ENCODE assay signal across 15 cellular contexts in the genomic region with DNA sequence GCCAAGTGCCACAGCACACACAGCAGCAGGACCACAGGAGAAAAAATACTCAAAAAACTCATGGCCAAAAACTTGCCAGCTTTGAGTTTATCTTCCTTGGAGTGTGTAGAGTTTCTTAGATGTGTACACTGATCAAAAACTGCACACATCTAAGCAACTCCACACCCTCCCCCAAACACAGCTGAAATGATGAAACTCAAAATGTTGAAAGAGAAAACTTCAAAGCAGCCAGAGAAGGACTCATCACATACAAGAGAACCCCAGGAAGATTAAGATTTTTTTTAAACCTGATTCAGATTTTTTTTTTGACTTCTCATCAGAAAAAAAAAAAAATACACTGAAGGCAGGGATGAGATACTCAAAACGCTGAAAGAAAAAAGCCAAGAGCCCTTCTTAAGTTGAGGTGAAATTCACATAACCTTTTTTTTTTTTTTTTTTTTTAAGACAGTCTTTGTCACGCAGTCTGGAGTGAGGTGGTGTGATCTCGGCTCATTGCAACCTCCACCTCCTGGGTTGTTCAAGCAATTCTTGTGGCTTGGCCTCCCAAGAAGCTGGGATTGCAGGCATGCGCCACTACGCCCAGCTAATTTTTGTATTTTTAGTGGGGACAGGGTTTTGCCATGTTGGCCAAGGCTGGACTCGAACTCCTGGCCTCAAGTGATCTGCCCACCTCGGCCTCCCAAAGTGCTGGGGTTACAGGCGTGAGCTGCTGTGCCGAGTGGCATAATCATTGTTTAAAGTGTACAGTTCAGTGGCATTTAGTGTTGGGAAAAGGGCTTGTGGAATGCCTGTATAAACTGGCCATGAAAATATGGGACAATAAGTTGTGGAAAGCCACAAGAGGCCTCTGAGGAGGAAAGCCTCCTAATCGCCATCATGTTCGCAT. TPM values are rescaled to one million over a fixed set of nuclear protein-coding genes. Genes with fewer than 3 reads are reported as not detected.
DNase-seq lines count a peak whose midpoint lies in the region; ATAC-seq lines count a peak whose summit lies in the region.
"Had no signal": no experiment of that assay in that cellular context is flagged by ENCODE, and none has a peak within 500 bp of the region (broad histone marks: within the 10 kb centered on the region; RNA-seq: fewer than 3 reads in every experiment).

No MANE protein-coding gene starts in this region.

- H3K27me3 ChIP-seq in GM23248 (replicated peaks; ENCODE audit: insufficient read depth), result no peaks in the 10 kb centered on the region

- in situ Hi-C loops in GM23248 (cut with MboI), result no loop called here

- no peaks in the 10 kb centered on the region for H3K79me2 ChIP-seq in GM23248 (ENCODE audit: insufficient read depth)

- no peak overlapping the region for H3K4me2 ChIP-seq in GM23248 (ENCODE audit: unreplicated experiment)

- no peak for ATAC-seq in HG03432 (IDR thresholded peaks at IDR 0.05; ENCODE audit: unreplicated experiment)

- no peak overlapping the region for H3K27ac ChIP-seq in GM23248
- H3K27ac ChIP-seq: left ventricle myocardium inferior had no signal

- H3K9me3 ChIP-seq in GM23248 (ENCODE audit: low read depth), result no peaks in the 10 kb centered on the region
- H3K9me3 ChIP-seq: left ventricle myocardium inferior had no signal

- DNase-seq in AG20443 (ENCODE audit: low spot score) (peak; percentile 36), GM23248 (peak; percentile 46), amniotic epithelial cell (ENCODE audit: low read depth) (peak; percentile 82), iris pigment epithelial cell (ENCODE audit: low read depth) (peak; percentile 63), SHP77 treated with DMSO at 0.1 percent for 48 hours (lab: John Stamatoyannopoulos, UW) (no peak), NCI-H510A (lab: John Stamatoyannopoulos, UW) (no peak), dedifferentiated amniotic fluid mesenchymal stem cell (ENCODE audit: extremely low spot score) (no peak)
- DNase-seq: C1 segment of cervical spinal cord, DMS79, erythroblast, Kasumi-1, left ventricle myocardium inferior, NCI-H1694, NCI-H446 treated with DMSO at 0.1 percent for 48 hours had no signal

- H3K4me3 ChIP-seq in GM23248, result no peak overlapping the region
- H3K4me3 ChIP-seq: left ventricle myocardium inferior had no signal

- no peaks in the 10 kb centered on the region for H3F3A ChIP-seq in GM23248 (ENCODE audit: insufficient read depth)

- H4K20me1 ChIP-seq in GM23248 (ENCODE audit: insufficient read depth), result no peaks in the 10 kb centered on the region

- H3K36me3 ChIP-seq in GM23248 (ENCODE audit: low read depth), result peaks cover 6% of the 10 kb centered on the region; the same call in 1 of the 2 replicates

- H3K9ac ChIP-seq in GM23248, result no peak overlapping the region

- 0 out of 2 replicates have a peak, but pooled peaks cover 6% of the 10 kb centered on the region for H3K4me1 ChIP-seq in GM23248 (ENCODE audit: insufficient read depth)

- no peak overlapping the region for H2AFZ ChIP-seq in GM23248

- WGBS in GM23248 (ENCODE audit: low coverage in 1 of 2, low lambda C conversion rate in 2 of 2, missing lambda C conversion rate in 2 of 2), 2 experiments, result 93 to 94% methylated on average over 11 of the region's 11 CpGs

- no peaks in the 10 kb centered on the region for H3K9me2 ChIP-seq in GM23248 (ENCODE audit: insufficient read depth)

RNA-seq across cellular contexts. Expression of a gene that starts 20.9 kb away (rescaled TPM):
- 67.5 and 68.0 TPM in 2 replicates for total RNA-seq in GM23248 (2014; rRNA removed; shearing (Covaris generic))
- polyA plus RNA-seq in GM23248 (2016; fragmentation: Nextera tagmentation; extraction: Ambion mirVana), result 81.8 and 89.7 TPM in 2 replicates

RNA-seq across cellular contexts. Expression of a gene that starts 38.6 kb away (rescaled TPM):
- 14.0 and 15.0 TPM in 2 replicates for total RNA-seq in GM23248 (2014; rRNA removed; shearing (Covaris generic))
- polyA plus RNA-seq in GM23248 (2016; fragmentation: Nextera tagmentation; extraction: Ambion mirVana), result 12.9 and 13.6 TPM in 2 replicates

RNA-seq across cellular contexts. Expression of a gene that starts 38.7 kb away (rescaled TPM):
- total RNA-seq in GM23248 (2014; rRNA removed; shearing (Covaris generic)), result 2.5 and 4.8 TPM in 2 replicates
- 1.6 TPM in 2 replicates for polyA plus RNA-seq in GM23248 (2016; fragmentation: Nextera tagmentation; extraction: Ambion mirVana)

Comparison
In these comparisons a context has a peak if more than half of its experiments do, and no peak if none do; other contexts are left out.
1. DNase-seq: peak in AG20443 (single experiment), GM23248 (single experiment), amniotic epithelial cell (single experiment) and iris pigment epithelial cell (single experiment); none in SHP77 treated with DMSO at 0.1 percent for 48 hours (single experiment), NCI-H510A (single experiment) and dedifferentiated amniotic fluid mesenchymal stem cell (single experiment).